ENCODE assay signal across 8 cellular contexts in genomic region chr9:122261469-122261881, GRCh38. TPM values are rescaled to one million over a fixed set of nuclear protein-coding genes. Genes with fewer than 3 reads are reported as not detected.
DNase-seq lines count a peak whose midpoint lies in the region; ATAC-seq and TF ChIP-seq lines count a peak whose summit lies in the region.

No MANE protein-coding gene starts in this region.

- H3K36me3 ChIP-seq in DND-41 (ENCODE audit: insufficient read depth, low read length) (peaks cover 24% of the 10 kb centered on the region), gastrocnemius medialis (peaks cover 0 to 36% of the 10 kb centered on the region in 2 donors)

- H3K79me2 ChIP-seq in DND-41 (ENCODE audit: insufficient read depth, low read length): peaks cover 54% of the 10 kb centered on the region

- in situ Hi-C loops in gastrocnemius medialis (cut with MboI; ENCODE audit: low sequenced_read_pairs in 4 of 4): no loop called here

- H3K9ac ChIP-seq in DND-41 (ENCODE audit: low read depth, low read length): no peak overlapping the region

- H2AFZ ChIP-seq in DND-41 (ENCODE audit: low read depth, low read length): no peak overlapping the region

- peak overlapping the region; percentile 39; the same call in 1 of the 2 replicates for H3K4me2 ChIP-seq in DND-41 (ENCODE audit: insufficient read depth, low read length)

- H3K4me1 ChIP-seq in DND-41 (ENCODE audit: insufficient read depth, low read length) (peaks cover 38% of the 10 kb centered on the region), gastrocnemius medialis (peaks cover 41 to 43% of the 10 kb centered on the region in 2 donors)

- H3K9me3 ChIP-seq in DND-41 (ENCODE audit: insufficient read depth, low read length, severe bottlenecking) (no peaks in the 10 kb centered on the region), gastrocnemius medialis (no peaks in the 10 kb centered on the region)

- H3K4me3 ChIP-seq in DND-41 (ENCODE audit: low read depth in 1 of 2, low read length in 2 of 2): no peak overlapping the region
- H3K4me3 ChIP-seq in fibroblast of mammary gland (ENCODE audit: control insufficient read depth, low read depth, low read length): no peak overlapping the region
- no peak overlapping the region for H3K4me3 ChIP-seq in gastrocnemius medialis

- DNase-seq in DND-41 (no peak), NCI-H345 treated with DMSO at 0.1 percent for 48 hours (lab: John Stamatoyannopoulos, UW; ENCODE audit: unreplicated experiment) (peak; percentile 3), fibroblast of mammary gland (ENCODE audit: low read depth) (peak; percentile 72), gastrocnemius medialis (peak; percentile 32 to 72), kidney glomerular epithelial cell (lab: John Stamatoyannopoulos, UW) (no peak), 8988T (no peak)

- H3K27ac ChIP-seq in DND-41 (ENCODE audit: low read length) (no peak overlapping the region), gastrocnemius medialis (peak overlapping the region; percentile 49 to 100 (median 94))

- ATAC-seq in DND-41 (ENCODE audit: insufficient read depth, low read depth) (no peak), gastrocnemius medialis (no peak), GM21528 (IDR thresholded peaks at IDR 0.05; ENCODE audit: low FRiP score, unreplicated experiment) (no peak), HG02610 (IDR thresholded peaks at IDR 0.05; ENCODE audit: unreplicated experiment) (no peak)

- TF ChIP-seq CTCF in DND-41 (IDR thresholded peaks at IDR 0.05; ENCODE audit: borderline replicate concordance, extremely low read depth, low read length, poor library complexity, severe bottlenecking): no peak
- no peak for TF ChIP-seq CTCF in fibroblast of mammary gland (conservative IDR thresholded peaks at IDR 0.05; ENCODE audit: control insufficient read depth, insufficient read depth, low read depth, low read length)
- no peak for TF ChIP-seq CTCF in gastrocnemius medialis (IDR thresholded peaks at IDR 0.05 in 4 of 5, conservative IDR thresholded peaks at IDR 0.05 in 1 of 5)

- peaks cover 5% of the 10 kb centered on the region; the same call in 1 of the 2 replicates for H4K20me1 ChIP-seq in DND-41 (ENCODE audit: insufficient read depth, low read length)

- TF ChIP-seq POLR2A in gastrocnemius medialis (IDR thresholded peaks at IDR 0.05): no peak

- intact Hi-C loops in gastrocnemius medialis (cut with DNase I; ENCODE audit: low total_unique reads): loop anchor here (10.0 kb wide), 2 partner anchors 137 to 517 kb away; no protein-coding TSS in a partner anchor

- H3K27me3 ChIP-seq in DND-41 (ENCODE audit: insufficient read depth, low read length, poor library complexity) (no peaks in the 10 kb centered on the region), gastrocnemius medialis (no peaks in the 10 kb centered on the region)

RNA-seq across cellular contexts. Expression of gene RBM18, which starts 3.2 kb away (rescaled TPM):
- total RNA-seq in gastrocnemius medialis: 10 to 100 TPM; 10.6 to 26.6 (median 21.8) TPM

RNA-seq across cellular contexts. Expression of gene MRRF, which starts 3.2 kb away (rescaled TPM):
- total RNA-seq in gastrocnemius medialis: 10 to 100 TPM; 33.2 to 55.7 (median 47.2) TPM

RNA-seq across cellular contexts. Expression of gene LHX6, which starts 32.7 kb away (rescaled TPM):
- total RNA-seq in gastrocnemius medialis: 1 to 10 TPM in 3 of 4 donors, under 1 TPM in 1; 0.83 to 4.5 (median 1.7) TPM

Comparison
In these comparisons a context has a peak if more than half of its experiments do, and no peak if none do; other contexts are left out.
1. DNase-seq: peak in NCI-H345 treated with DMSO at 0.1 percent for 48 hours (single experiment), fibroblast of mammary gland (single experiment) and gastrocnemius medialis (2 of 2); none in DND-41 (single experiment), kidney glomerular epithelial cell (single experiment) and 8988T (single experiment).